25 cellular contexts compared by ENCODE assay signal in genomic region chr1:181651276-181651675, GRCh38.
DNase-seq lines count a peak whose midpoint lies in the region; FAIRE-seq and TF ChIP-seq lines count a peak whose summit lies in the region.
"Had no signal": no experiment of that assay in that cellular context is flagged by ENCODE, and none has a peak within 500 bp of the region (broad histone marks: within the 10 kb centered on the region; RNA-seq: fewer than 3 reads in every experiment).

No MANE protein-coding gene starts in this region.

- no peaks in the 10 kb centered on the region for H3K36me3 ChIP-seq in bronchial epithelial cell (ENCODE audit: control insufficient read depth, insufficient read depth, low read length)
- H3K36me3 ChIP-seq: BE2C, BLaER1 had no signal

- H3K4me3 ChIP-seq in bronchial epithelial cell (ENCODE audit: low read depth, low read length) = no peak overlapping the region
- H3K4me3 ChIP-seq: BLaER1 had no signal

- peak overlapping the region; percentile 62 for H3K27ac ChIP-seq in epithelial cell of prostate
- H3K27ac ChIP-seq: BLaER1 had no signal

- FAIRE-seq in bronchial epithelial cell (lab: Jason Lieb, UNC) (no peak), islet of Langerhans (lab: Jason Lieb, UNC) (peak; percentile 41)
- FAIRE-seq: A204.1, GM12891, GM19239 had no signal

- H3K27me3 ChIP-seq in bronchial epithelial cell (ENCODE audit: control insufficient read depth, insufficient read depth, low read length) = no peaks in the 10 kb centered on the region
- H3K27me3 ChIP-seq: BE2C, BLaER1 had no signal

- no peak for TF ChIP-seq CTCF in bronchial epithelial cell (IDR thresholded peaks at IDR 0.05; ENCODE audit: insufficient read depth, low read length, severe bottlenecking)

- DNase-seq in bronchial epithelial cell (ENCODE audit: low read depth) (peak; percentile 41), epithelial cell of prostate (ENCODE audit: low read depth, low spot score) (no peak), pons (ENCODE audit: low spot score) (no peak)
- no peak for DNase-seq in activated CD4-positive, CD25-positive, alpha-beta regulatory T cell treated with anti-CD3 and anti-CD28 coated beads, Interleukin-2, amount 50 U/mL, for 72 hours
- no peak for DNase-seq in activated effector memory CD4-positive, alpha-beta T cell treated with anti-CD3 and anti-CD28 coated beads, Interleukin-2, amount 50 U/mL, for 16 hours
- DNase-seq: 8988T; ACHN; BE2C; C1 segment of cervical spinal cord; CD4-positive, alpha-beta memory T cell; CD4-positive, CD25-positive, alpha-beta regulatory T cell; CD8-positive, alpha-beta memory T cell; COR-L47; DMS 273 treated with DMSO at 0.1 percent for 48 hours; DMS153; DMS53; DMS79; DND-41; EL; GDM1 had no signal
